Comparison of ENCODE assay signal across 8 cellular contexts in genomic region chr17:83053779-83054451, GRCh38. TPM values are rescaled to one million over a fixed set of nuclear protein-coding genes. Genes with fewer than 3 reads are reported as not detected.
DNase-seq lines count a peak whose midpoint lies in the region; ATAC-seq, FAIRE-seq and TF ChIP-seq lines count a peak whose summit lies in the region.

No MANE protein-coding gene starts in this region.

- H3K36me3 ChIP-seq in upper lobe of left lung = no peaks in the 10 kb centered on the region

- peak in 1 of 4 donors; percentile 38 for TF ChIP-seq EP300 in upper lobe of left lung (IDR thresholded peaks at IDR 0.05)

- H3K27ac ChIP-seq in adipose tissue (ENCODE audit: low read depth, low read length) = peak overlapping the region; percentile 11
- peak overlapping the region; percentile 70 to 81 (median 74) for H3K27ac ChIP-seq in upper lobe of left lung

- H3K36me3 Mint-ChIP-seq in activated CD4-positive, alpha-beta T cell treated with anti-CD3 and anti-CD28 coated beads, Interleukin-2, amount 10 ng/mL, durations not matched to agents 7 days and 5 days (ENCODE audit: low read depth) = no peaks in the 10 kb centered on the region

- WGBS in adipose tissue, 3 donors = 46 to 79% (median 53%) methylated on average over 13 of the region's 13 CpGs
- WGBS in upper lobe of left lung, 2 donors = 47 to 66% methylated on average over 13 of the region's 13 CpGs

- peak overlapping the region; percentile 80 for H3K27ac Mint-ChIP-seq in activated CD4-positive, alpha-beta T cell treated with anti-CD3 and anti-CD28 coated beads, Interleukin-2, amount 10 ng/mL, durations not matched to agents 7 days and 5 days

- CTCF ChIA-PET in activated CD4-positive, alpha-beta T cell treated with anti-CD3 and anti-CD28 coated beads, Interleukin-2, amount 10 ng/mL, durations not matched to agents 7 days and 5 days (lab: Charles Lee) = interaction anchor here (1.2 to 1.7 kb wide), 2 partner anchors 9 to 272 kb away, joined by 4 to 5 read pairs; no protein-coding TSS in a partner anchor

- peaks cover 39% of the 10 kb centered on the region for H3K4me1 Mint-ChIP-seq in activated CD4-positive, alpha-beta T cell treated with anti-CD3 and anti-CD28 coated beads, Interleukin-2, amount 10 ng/mL, durations not matched to agents 7 days and 5 days

- POLR2A ChIA-PET in activated CD4-positive, alpha-beta T cell treated with anti-CD3 and anti-CD28 coated beads, Interleukin-2, amount 10 ng/mL, durations not matched to agents 7 days and 5 days (lab: Charles Lee) = no interaction called here

- no peaks in the 10 kb centered on the region for H3K27me3 ChIP-seq in upper lobe of left lung

- peak; percentile 29 for DNase-seq in activated CD4-positive, alpha-beta T cell treated with anti-CD3 and anti-CD28 coated beads, Interleukin-2, amount 10 ng/mL, durations not matched to agents 7 days and 5 days
- DNase-seq in activated CD4-positive, alpha-beta T cell treated with anti-CD3 and anti-CD28 coated beads, Interleukin-2, amount 50 U/mL, for 4 hours = no peak
- DNase-seq in mesenteric fat pad (ENCODE audit: low spot score) (peak; percentile 88), upper lobe of left lung (peak in 1 of 2 donors; percentile 84), amygdala (lab: John Stamatoyannopoulos, UW) (no peak), GM19239 (ENCODE audit: insufficient read length, low spot score) (no peak), GM19240 (ENCODE audit: insufficient read length, low spot score) (no peak)

- TF ChIP-seq CTCF in upper lobe of left lung (IDR thresholded peaks at IDR 0.05) = peak in 2 of 6 experiments; percentile 5 to 15

- no peaks in the 10 kb centered on the region for H3K9me3 Mint-ChIP-seq in activated CD4-positive, alpha-beta T cell treated with anti-CD3 and anti-CD28 coated beads, Interleukin-2, amount 10 ng/mL, durations not matched to agents 7 days and 5 days

- H3K9me3 ChIP-seq in upper lobe of left lung = no peaks in the 10 kb centered on the region

- H3K4me3 Mint-ChIP-seq in activated CD4-positive, alpha-beta T cell treated with anti-CD3 and anti-CD28 coated beads, Interleukin-2, amount 10 ng/mL, durations not matched to agents 7 days and 5 days = no peak overlapping the region

- no peak for FAIRE-seq in GM19239 (lab: Jason Lieb, UNC)

- TF ChIP-seq POLR2A in upper lobe of left lung (IDR thresholded peaks at IDR 0.05) = peak in 1 of 4 donors; percentile 66

- no peaks in the 10 kb centered on the region for H3K27me3 Mint-ChIP-seq in activated CD4-positive, alpha-beta T cell treated with anti-CD3 and anti-CD28 coated beads, Interleukin-2, amount 10 ng/mL, durations not matched to agents 7 days and 5 days

- H3K4me1 ChIP-seq in upper lobe of left lung = peaks cover 17 to 34% (median 27%) of the 10 kb centered on the region in 4 donors

- H3K4me3 ChIP-seq in upper lobe of left lung = no peak overlapping the region

- ATAC-seq in upper lobe of left lung (ENCODE audit: low FRiP score in 2 of 2) = peak in 1 of 2 donors; percentile 11

RNA-seq across cellular contexts. Expression of gene METRNL, which starts 25.5 kb away (rescaled TPM):
- total RNA-seq in activated CD4-positive, alpha-beta T cell treated with anti-CD3 and anti-CD28 coated beads, Interleukin-2, amount 10 ng/mL, durations not matched to agents 7 days and 5 days = 1 to 10 TPM; 2.1 to 2.2 TPM
- polyA plus RNA-seq in adipose tissue = 100 to 1,000 TPM in 1 of 3 donors, 10 to 100 TPM in 2; 23.5 to 134 (median 93.3) TPM
- 151 TPM for total RNA-seq in mesenteric fat pad
- total RNA-seq in upper lobe of left lung = 100 to 1,000 TPM in 2 of 6 donors, 10 to 100 TPM in 4; 59.4 to 120 (median 76.4) TPM

Comparison
In these comparisons a context has a peak if more than half of its experiments do, and no peak if none do; other contexts are left out.
1. DNase-seq: peak in activated CD4-positive, alpha-beta T cell treated with anti-CD3 and anti-CD28 coated beads, Interleukin-2, amount 10 ng/mL, durations not matched to agents 7 days and 5 days (single experiment) and mesenteric fat pad (single experiment); none in activated CD4-positive, alpha-beta T cell treated with anti-CD3 and anti-CD28 coated beads, Interleukin-2, amount 50 U/mL, for 4 hours (0 of 2), amygdala (0 of 56), GM19239 (single experiment) and GM19240 (single experiment).
2. RNA of gene METRNL, which starts 25.5 kb away (total RNA-seq): 151 TPM in mesenteric fat pad (single experiment) and 59.4 to 120 TPM in upper lobe of left lung; 2.1 to 2.2 TPM in activated CD4-positive, alpha-beta T cell treated with anti-CD3 and anti-CD28 coated beads, Interleukin-2, amount 10 ng/mL, durations not matched to agents 7 days and 5 days; every median in the first group is over 10 times any median in the second.